13 cellular contexts compared by ENCODE assay signal in the genomic region with DNA sequence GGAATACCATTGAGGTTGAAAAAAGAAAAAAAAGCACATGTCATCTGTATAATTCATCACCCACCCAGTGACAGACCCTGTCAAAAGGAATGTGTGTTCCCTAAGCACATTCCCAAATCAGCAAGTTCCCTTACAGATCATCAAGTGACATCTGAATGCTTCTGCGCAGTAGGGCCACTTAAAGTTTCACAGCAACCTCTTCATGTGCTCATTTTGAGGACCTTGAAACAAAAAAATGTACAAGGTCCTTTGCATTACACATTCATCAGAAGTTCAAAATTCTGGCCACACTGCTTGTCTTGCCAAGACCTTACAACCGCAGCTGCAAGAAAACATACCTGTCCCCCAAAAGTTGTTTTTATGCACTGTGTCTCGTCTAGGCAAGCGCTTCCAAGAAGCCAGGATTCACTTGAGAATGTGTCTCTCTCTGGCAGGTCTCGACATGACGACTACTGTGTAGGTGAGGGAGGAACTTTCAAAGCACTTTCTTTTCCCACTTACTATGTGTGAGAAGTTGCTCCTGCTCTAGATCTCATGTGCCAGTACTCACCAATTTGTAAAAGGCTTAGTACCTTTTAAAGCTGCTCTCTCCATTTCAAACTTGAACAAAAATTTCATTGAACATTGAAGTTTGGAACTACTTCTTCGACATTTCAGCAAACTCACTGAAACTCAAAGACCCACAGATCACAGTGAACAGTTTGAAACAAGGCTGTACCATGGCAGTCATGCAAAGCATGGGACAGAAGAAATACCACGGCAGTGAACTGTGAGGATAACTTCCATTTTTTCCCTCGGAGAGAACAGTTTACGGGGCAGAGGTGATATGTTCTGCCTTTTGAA. TPM values are rescaled to one million over a fixed set of nuclear protein-coding genes. Genes with fewer than 3 reads are reported as not detected.
DNase-seq lines count a peak whose midpoint lies in the region; ATAC-seq, FAIRE-seq and TF ChIP-seq lines count a peak whose summit lies in the region.
"Had no signal": no experiment of that assay in that cellular context is flagged by ENCODE, and none has a peak within 500 bp of the region (broad histone marks: within the 10 kb centered on the region; RNA-seq: fewer than 3 reads in every experiment).

No MANE protein-coding gene starts in this region.

- TF ChIP-seq EP300 in H1 (IDR thresholded peaks at IDR 0.05; ENCODE audit: borderline replicate concordance in 1 of 2, low read depth in 2 of 2, low read length in 2 of 2), result no peak

- H3K56ac ChIP-seq in H1 (replicated peaks; ENCODE audit: insufficient read length, low read depth, low read length), result no peak overlapping the region

- no peak overlapping the region for H2BK15ac ChIP-seq in H1 (ENCODE audit: low read length)

- H4K8ac ChIP-seq in H1 (ENCODE audit: extremely low read depth, insufficient read depth, low read length), result peak overlapping the region; percentile 77; the same call in 1 of the 2 replicates

- no peaks in the 10 kb centered on the region for H3K9me3 Mint-ChIP-seq in activated CD8-positive, alpha-beta T cell treated with anti-CD3 and anti-CD28 coated beads for 36 hours
- H3K9me3 Mint-ChIP-seq in activated CD8-positive, alpha-beta T cell treated with anti-CD3 and anti-CD28 coated beads, Interleukin-2, amount 10 ng/mL, durations not matched to agents 7 days and 5 days (ENCODE audit: insufficient read depth), result no peaks in the 10 kb centered on the region

- H2BK20ac ChIP-seq in H1 (ENCODE audit: low read length), result no peak overlapping the region

- H3K4me1 Mint-ChIP-seq in activated CD8-positive, alpha-beta T cell treated with anti-CD3 and anti-CD28 coated beads for 36 hours (ENCODE audit: low read depth), result peaks cover 69% of the 10 kb centered on the region
- peaks cover 74% of the 10 kb centered on the region for H3K4me1 Mint-ChIP-seq in activated CD8-positive, alpha-beta T cell treated with anti-CD3 and anti-CD28 coated beads, Interleukin-2, amount 10 ng/mL, durations not matched to agents 7 days and 5 days (ENCODE audit: low read depth)

- H2BK120ac ChIP-seq in H1 (replicated peaks; ENCODE audit: low read depth, low read length), result no peak overlapping the region

- no peak for FAIRE-seq in H1 (lab: Jason Lieb, UNC)
- FAIRE-seq: urothelium cell line had no signal

- ATAC-seq in activated CD8-positive, alpha-beta T cell treated with anti-CD3 and anti-CD28 coated beads for 36 hours, result no peak
- ATAC-seq in activated CD8-positive, alpha-beta T cell treated with anti-CD3 and anti-CD28 coated beads, Interleukin-2, amount 10 ng/mL, durations not matched to agents 7 days and 5 days, result no peak
- no peak for ATAC-seq in HG03159 (IDR thresholded peaks at IDR 0.05; ENCODE audit: unreplicated experiment)
- ATAC-seq: lower lobe of right lung had no signal

- WGBS in H1 (ENCODE audit: extremely low coverage in 1 of 2, insufficient coverage in 1 of 2, insufficient read length in 1 of 2, insufficient replicate concordance in 2 of 2, low coverage in 1 of 2, low lambda C conversion rate in 2 of 2, missing lambda C conversion rate in 1 of 2), 2 experiments, result 89% methylated on average over 10 of the region's 10 CpGs; no CpG with 5 or more reads in 1 of the 2 experiments

- peak overlapping the region; percentile 11 for H3K4me3 Mint-ChIP-seq in activated CD8-positive, alpha-beta T cell treated with anti-CD3 and anti-CD28 coated beads for 36 hours
- H3K4me3 Mint-ChIP-seq in activated CD8-positive, alpha-beta T cell treated with anti-CD3 and anti-CD28 coated beads, Interleukin-2, amount 10 ng/mL, durations not matched to agents 7 days and 5 days, result no peak overlapping the region

- H2AFZ ChIP-seq in PC-9 (no peak overlapping the region), H1 (ENCODE audit: low read length) (no peak overlapping the region)

- TF ChIP-seq CTCF in activated CD8-positive, alpha-beta T cell treated with anti-CD3 and anti-CD28 coated beads for 36 hours (IDR thresholded peaks at IDR 0.05), result no peak
- TF ChIP-seq CTCF in PC-9 (conservative IDR thresholded peaks at IDR 0.05) (no peak), H1 (IDR thresholded peaks at IDR 0.05; ENCODE audit: control extremely low read depth in 1 of 3, insufficient read depth in 1 of 3, low read depth in 1 of 3, low read length in 3 of 3) (no peak)

- H3K27ac Mint-ChIP-seq in activated CD8-positive, alpha-beta T cell treated with anti-CD3 and anti-CD28 coated beads for 36 hours, result peak overlapping the region; percentile 75
- no peak overlapping the region for H3K27ac Mint-ChIP-seq in activated CD8-positive, alpha-beta T cell treated with anti-CD3 and anti-CD28 coated beads, Interleukin-2, amount 10 ng/mL, durations not matched to agents 7 days and 5 days

- H3K23ac ChIP-seq in H1 (ENCODE audit: insufficient read length), result no peak overlapping the region

- H4K20me1 ChIP-seq in PC-9 (ENCODE audit: insufficient read depth) (peaks cover 79% of the 10 kb centered on the region), H1 (replicated peaks in 1 of 2; ENCODE audit: control insufficient read depth in 1 of 2, insufficient read depth in 2 of 2, low read length in 2 of 2) (peaks cover 16 to 23% of the 10 kb centered on the region in 2 experiments)

- H3K4me1 ChIP-seq in PC-9 (replicated peaks; ENCODE audit: insufficient read depth) (peaks cover 47% of the 10 kb centered on the region), H1 (replicated peaks in 1 of 4; ENCODE audit: control insufficient read depth in 3 of 4, insufficient read depth in 4 of 4, low read length in 3 of 4) (peaks cover 0 to 7% (median 3%) of the 10 kb centered on the region in 4 experiments; a peak in 4 of 7 replicates), skeletal muscle satellite cell (ENCODE audit: control insufficient read depth, insufficient read depth, low read length) (peaks cover 65% of the 10 kb centered on the region)

- TF ChIP-seq RAD21 in H1 (IDR thresholded peaks at IDR 0.05 in 1 of 2, conservative IDR thresholded peaks at IDR 0.05 in 1 of 2; ENCODE audit: low read depth in 2 of 2, low read length in 2 of 2), result no peak

- H3K79me2 ChIP-seq in PC-9 (ENCODE audit: low read depth) (peaks cover 72% of the 10 kb centered on the region), H1 (ENCODE audit: control insufficient read depth in 1 of 2, insufficient read depth in 2 of 2, low read length in 2 of 2) (peaks cover 22 to 65% of the 10 kb centered on the region in 2 experiments)

- H3F3A ChIP-seq in PC-9 (ENCODE audit: insufficient read depth, low read depth), result peaks cover 95% of the 10 kb centered on the region

- H2BK5ac ChIP-seq in H1 (ENCODE audit: low read depth, low read length), result no peak overlapping the region

- peak; percentile 10 to 72 for TF ChIP-seq POLR2A in H1 (IDR thresholded peaks at IDR 0.05; ENCODE audit: control extremely low read depth in 1 of 2, low read depth in 2 of 2, low read length in 2 of 2)

- H3K9ac ChIP-seq in H1 (replicated peaks in 1 of 4; ENCODE audit: extremely low read depth in 1 of 4, low read depth in 3 of 4, low read length in 3 of 4) (peak overlapping the region in 1 of 4 experiments; percentile 59; a peak in 2 of 7 replicates), skeletal muscle satellite cell (ENCODE audit: low read depth, low read length) (no peak overlapping the region)

- H2AK5ac ChIP-seq in H1 (ENCODE audit: low read depth, low read length), result no peak overlapping the region

- intact Hi-C loops in activated CD8-positive, alpha-beta T cell treated with anti-CD3 and anti-CD28 coated beads for 36 hours (cut with micrococcal nuclease), result no loop called here
- intact Hi-C loops in PC-9 (cut with micrococcal nuclease; ENCODE audit: unreplicated experiment), result no loop called here

- H3K27me3 ChIP-seq in PC-9 (ENCODE audit: insufficient read depth, low read depth) (no peaks in the 10 kb centered on the region), H1 (replicated peaks in 1 of 4; ENCODE audit: control insufficient read depth in 3 of 4, extremely low read depth in 1 of 4, insufficient read depth in 3 of 4, low read length in 3 of 4) (no peaks in the 10 kb centered on the region), skeletal muscle satellite cell (ENCODE audit: control insufficient read depth, insufficient read depth, low read length) (no peaks in the 10 kb centered on the region)

- CTCF ChIA-PET in activated CD8-positive, alpha-beta T cell treated with anti-CD3 and anti-CD28 coated beads for 36 hours (lab: Charles Lee), result interaction anchor here (1.1 to 7.0 kb wide), 6 partner anchors 9 to 148 kb away, joined by 3 to 56 read pairs (median 4); no protein-coding TSS in a partner anchor
- CTCF ChIA-PET in activated CD8-positive, alpha-beta T cell treated with anti-CD3 and anti-CD28 coated beads, Interleukin-2, amount 10 ng/mL, durations not matched to agents 7 days and 5 days (lab: Charles Lee), result interaction anchor here (1.3 to 7.3 kb wide), 4 partner anchors 10 to 81 kb away, joined by 3 to 88 read pairs (median 41); no protein-coding TSS in a partner anchor
- CTCF ChIA-PET in PC-9 (lab: Charles Lee) (no interaction called here), H1 (lab: Charles Lee; ENCODE audit: partially characterized antibody) (interaction anchor here (1.1 to 2.2 kb wide), 4 partner anchors 8 to 82 kb away, joined by 3 to 8 read pairs (median 5); no protein-coding TSS in a partner anchor)

- no peak overlapping the region for H4K5ac ChIP-seq in H1 (ENCODE audit: insufficient read length, low read depth, low read length)

- H3K9me3 ChIP-seq in PC-9 (ENCODE audit: insufficient read depth, low read depth), result no peaks in the 10 kb centered on the region
- H3K9me3 ChIP-seq in H1 (ENCODE audit: insufficient read depth in 2 of 2, low read depth in 1 of 2, low read length in 1 of 2), result no peaks in the 10 kb centered on the region
- no peaks in the 10 kb centered on the region for H3K9me3 ChIP-seq in skeletal muscle satellite cell (replicated peaks; ENCODE audit: low read length)
- H3K9me3 ChIP-seq: lower lobe of right lung had no signal

- H3K18ac ChIP-seq in H1 (ENCODE audit: extremely low read depth, low read length), result no peak overlapping the region

- no peaks in the 10 kb centered on the region for H3K27me3 Mint-ChIP-seq in activated CD8-positive, alpha-beta T cell treated with anti-CD3 and anti-CD28 coated beads for 36 hours
- H3K27me3 Mint-ChIP-seq in activated CD8-positive, alpha-beta T cell treated with anti-CD3 and anti-CD28 coated beads, Interleukin-2, amount 10 ng/mL, durations not matched to agents 7 days and 5 days (ENCODE audit: low read depth), result no peaks in the 10 kb centered on the region

- H3K27ac ChIP-seq in PC-9, result 0 out of 2 replicates have a peak overlapping the region, but pooled peaks have one; percentile 90
- no peak overlapping the region for H3K27ac ChIP-seq in H1 (ENCODE audit: low read depth, low read length)
- H3K27ac ChIP-seq: lower lobe of right lung had no signal

- H3K23me2 ChIP-seq in H1 (ENCODE audit: low read depth, low read length), result peaks cover 3% of the 10 kb centered on the region

- H3K4me2 ChIP-seq in PC-9 (no peak overlapping the region), H1 (ENCODE audit: insufficient read depth in 1 of 2, low read depth in 2 of 2, low read length in 2 of 2) (no peak overlapping the region; a peak in 1 of 4 replicates), skeletal muscle satellite cell (ENCODE audit: low read length) (peak overlapping the region; percentile 2)

- no peak overlapping the region for H3K14ac ChIP-seq in H1 (ENCODE audit: insufficient read length)

- no TSS peak for BruUV-seq in PC-9 (replicated peaks; lab: Mats Ljungman, UMichigan)

- H3K79me1 ChIP-seq in H1 (ENCODE audit: low read depth, low read length), result peaks cover 3% of the 10 kb centered on the region

- DNase-seq in activated CD8-positive, alpha-beta T cell treated with anti-CD3 and anti-CD28 coated beads for 36 hours, result no peak
- no peak for DNase-seq in activated CD8-positive, alpha-beta T cell treated with anti-CD3 and anti-CD28 coated beads, Interleukin-2, amount 10 ng/mL, durations not matched to agents 7 days and 5 days
- DNase-seq in PC-9, result no peak
- DNase-seq in H1 (ENCODE audit: low read depth in 1 of 2, low spot score in 2 of 2), result no peak
- no peak for DNase-seq in ureter (ENCODE audit: low spot score)
- no peak for DNase-seq in cortex of kidney (lab: John Stamatoyannopoulos, UW)
- DNase-seq: activated CD8-positive, alpha-beta memory T cell treated with anti-CD3 and anti-CD28 coated beads, Interleukin-2, amount 50 U/mL, for 48 hours; lower lobe of right lung; NCI-H1105 treated with DMSO at 0.1 percent for 48 hours; NCI-H526 treated with DMSO at 0.1 percent for 48 hours had no signal

- peaks cover 94% of the 10 kb centered on the region for H3K36me3 Mint-ChIP-seq in activated CD8-positive, alpha-beta T cell treated with anti-CD3 and anti-CD28 coated beads for 36 hours (ENCODE audit: low read depth)
- peaks cover 83% of the 10 kb centered on the region for H3K36me3 Mint-ChIP-seq in activated CD8-positive, alpha-beta T cell treated with anti-CD3 and anti-CD28 coated beads, Interleukin-2, amount 10 ng/mL, durations not matched to agents 7 days and 5 days (ENCODE audit: low read depth)

- no peaks in the 10 kb centered on the region for H3K9me2 ChIP-seq in PC-9 (ENCODE audit: insufficient read depth)

- no peak overlapping the region for H2BK12ac ChIP-seq in H1 (ENCODE audit: low read depth, low read length)

- H3K36me3 ChIP-seq in PC-9 (ENCODE audit: low read depth) (peaks cover 65% of the 10 kb centered on the region), H1 (ENCODE audit: control insufficient read depth in 2 of 4, insufficient read depth in 4 of 4, low read length in 3 of 4) (peaks cover 47 to 75% (median 55%) of the 10 kb centered on the region in 4 experiments), skeletal muscle satellite cell (ENCODE audit: insufficient read depth, low read length) (peaks cover 82% of the 10 kb centered on the region)

- H4K91ac ChIP-seq in H1 (replicated peaks; ENCODE audit: insufficient read length, low read length), result no peak overlapping the region

- H3K4me3 ChIP-seq in PC-9, result no peak overlapping the region
- H3K4me3 ChIP-seq in H1 (ENCODE audit: extremely low read depth in 1 of 4, insufficient read depth in 2 of 4, low read depth in 3 of 4, low read length in 4 of 4), result no peak overlapping the region
- H3K4me3 ChIP-seq in skeletal muscle satellite cell (ENCODE audit: low read length), result no peak overlapping the region
- H3K4me3 ChIP-seq: lower lobe of right lung had no signal

- POLR2A ChIA-PET in activated CD8-positive, alpha-beta T cell treated with anti-CD3 and anti-CD28 coated beads for 36 hours (lab: Charles Lee), result interaction anchor here (0.9 to 4.4 kb wide), 6 partner anchors 9 to 161 kb away, joined by 3 to 24 read pairs (median 4); partner anchors contain the start of gene SMURF2
- POLR2A ChIA-PET in activated CD8-positive, alpha-beta T cell treated with anti-CD3 and anti-CD28 coated beads, Interleukin-2, amount 10 ng/mL, durations not matched to agents 7 days and 5 days (lab: Charles Lee), result interaction anchor here (0.7 to 1.5 kb wide), 3 partner anchors 9 to 237 kb away, joined by 3 to 9 read pairs (median 3); no protein-coding TSS in a partner anchor
- POLR2A ChIA-PET in PC-9 (lab: Charles Lee; ENCODE audit: unreplicated experiment) (no interaction called here), H1 (lab: Charles Lee; ENCODE audit: partially characterized antibody) (interaction anchor here (0.7 to 7.2 kb wide), 11 partner anchors 7 to 355 kb away, joined by 3 to 320 read pairs (median 4); partner anchors contain the start of gene POLG2)

- H3K4ac ChIP-seq in H1 (replicated peaks; ENCODE audit: insufficient read length, low read depth, low read length), result no peak overlapping the region

RNA-seq across cellular contexts. Expression of gene POLG2, which starts 4.3 kb away (rescaled TPM):
- total RNA-seq in activated CD8-positive, alpha-beta T cell treated with anti-CD3 and anti-CD28 coated beads for 36 hours, result 10 to 100 TPM; 37.3 to 41.1 TPM
- total RNA-seq in activated CD8-positive, alpha-beta T cell treated with anti-CD3 and anti-CD28 coated beads, Interleukin-2, amount 10 ng/mL, durations not matched to agents 7 days and 5 days, result 10 to 100 TPM; 31.3 to 33.7 TPM
- total RNA-seq in PC-9 (2021) (23.3 and 32.7 TPM in 2 replicates), ureter (27.6 TPM)
- 30.9 and 34.3 TPM in 2 replicates for total RNA-seq in H1 (2021; fragmentation: NEBNext Ultra II Directional; extraction: Animal tissue kit (Norgen Biotek cat#: 25700))
- polyA plus RNA-seq in H1 (2011; rRNA removed), result 8.2 and 9.7 TPM in 2 replicates
- polyA plus RNA-seq in H1 (2011; cell fraction: cytosol; rRNA removed), result 14.6 TPM
- polyA plus RNA-seq in H1 (2011; cell fraction: nucleus; rRNA removed), result 13.3 TPM
- polyA plus RNA-seq in H1 (2012, experiment 1 of 2), result 21.2 to 31.3 TPM (median 22.1 TPM) in 4 replicates
- 3.2 TPM for polyA plus RNA-seq in H1 (2012, experiment 2 of 2)
- polyA plus RNA-seq in H1 (2013, experiment 1 of 2), result 20.8 TPM
- polyA plus RNA-seq in H1 (2013, experiment 2 of 2), result 18.3 TPM
- polyA minus RNA-seq in H1 (2011; rRNA and poly(A)+ RNA removed), result 8.1 and 11.1 TPM in 2 replicates
- 11.4 TPM for polyA minus RNA-seq in H1 (2011; cell fraction: cytosol; rRNA and poly(A)+ RNA removed)
- polyA minus RNA-seq in H1 (2011; cell fraction: nucleus; rRNA and poly(A)+ RNA removed), result 25.4 TPM
- 4.8 and 5.9 TPM in 2 replicates for total RNA-seq in skeletal muscle satellite cell (2012; rRNA removed)

RNA-seq across cellular contexts. Expression of gene DDX5, which starts 4.9 kb away (rescaled TPM):
- total RNA-seq in activated CD8-positive, alpha-beta T cell treated with anti-CD3 and anti-CD28 coated beads for 36 hours, result 100 to 1,000 TPM; 632 to 668 TPM
- 100 to 1,000 TPM; 853 to 855 TPM for total RNA-seq in activated CD8-positive, alpha-beta T cell treated with anti-CD3 and anti-CD28 coated beads, Interleukin-2, amount 10 ng/mL, durations not matched to agents 7 days and 5 days
- total RNA-seq in PC-9 (2021) (375 and 402 TPM in 2 replicates), ureter (1,008 TPM)
- total RNA-seq in H1 (2021; fragmentation: NEBNext Ultra II Directional; extraction: Animal tissue kit (Norgen Biotek cat#: 25700)), result 572 and 622 TPM in 2 replicates
- 591 and 931 TPM in 2 replicates for polyA plus RNA-seq in H1 (2011; rRNA removed)
- polyA plus RNA-seq in H1 (2011; cell fraction: cytosol; rRNA removed), result 642 TPM
- polyA plus RNA-seq in H1 (2011; cell fraction: nucleus; rRNA removed), result 1,555 TPM
- 409 to 706 TPM (median 432 TPM) in 4 replicates for polyA plus RNA-seq in H1 (2012, experiment 1 of 2)
- polyA plus RNA-seq in H1 (2012, experiment 2 of 2), result 48.0 TPM
- 481 TPM for polyA plus RNA-seq in H1 (2013, experiment 1 of 2)
- 448 TPM for polyA plus RNA-seq in H1 (2013, experiment 2 of 2)
- polyA minus RNA-seq in H1 (2011; rRNA and poly(A)+ RNA removed), result 326 and 526 TPM in 2 replicates
- polyA minus RNA-seq in H1 (2011; cell fraction: cytosol; rRNA and poly(A)+ RNA removed), result 382 TPM
- polyA minus RNA-seq in H1 (2011; cell fraction: nucleus; rRNA and poly(A)+ RNA removed), result 1,592 TPM
- total RNA-seq in skeletal muscle satellite cell (2012; rRNA removed), result 240 and 255 TPM in 2 replicates

RNA-seq across cellular contexts. Expression of gene CEP95, which starts 5.6 kb away (rescaled TPM):
- total RNA-seq in activated CD8-positive, alpha-beta T cell treated with anti-CD3 and anti-CD28 coated beads for 36 hours, result 10 to 100 TPM; 45.2 to 45.7 TPM
- total RNA-seq in activated CD8-positive, alpha-beta T cell treated with anti-CD3 and anti-CD28 coated beads, Interleukin-2, amount 10 ng/mL, durations not matched to agents 7 days and 5 days, result 10 to 100 TPM; 49.2 to 51.7 TPM
- total RNA-seq in PC-9 (2021) (56.0 and 57.2 TPM in 2 replicates), ureter (71.6 TPM)
- 50.8 and 51.5 TPM in 2 replicates for total RNA-seq in H1 (2021; fragmentation: NEBNext Ultra II Directional; extraction: Animal tissue kit (Norgen Biotek cat#: 25700))
- 13.5 and 22.3 TPM in 2 replicates for polyA plus RNA-seq in H1 (2011; rRNA removed)
- 30.0 TPM for polyA plus RNA-seq in H1 (2011; cell fraction: cytosol; rRNA removed)
- 44.9 TPM for polyA plus RNA-seq in H1 (2011; cell fraction: nucleus; rRNA removed)
- polyA plus RNA-seq in H1 (2012, experiment 1 of 2), result 47.3 to 62.9 TPM (median 52.4 TPM) in 4 replicates
- 2.2 TPM for polyA plus RNA-seq in H1 (2012, experiment 2 of 2)
- 66.7 TPM for polyA plus RNA-seq in H1 (2013, experiment 1 of 2)
- polyA plus RNA-seq in H1 (2013, experiment 2 of 2), result 55.2 TPM
- 26.4 and 27.4 TPM in 2 replicates for polyA minus RNA-seq in H1 (2011; rRNA and poly(A)+ RNA removed)
- polyA minus RNA-seq in H1 (2011; cell fraction: cytosol; rRNA and poly(A)+ RNA removed), result 31.3 TPM
- 82.2 TPM for polyA minus RNA-seq in H1 (2011; cell fraction: nucleus; rRNA and poly(A)+ RNA removed)
- total RNA-seq in skeletal muscle satellite cell (2012; rRNA removed), result 12.9 and 17.5 TPM in 2 replicates

RNA-seq across cellular contexts. Expression of gene MILR1, which starts 52.2 kb away (rescaled TPM):
- total RNA-seq in activated CD8-positive, alpha-beta T cell treated with anti-CD3 and anti-CD28 coated beads for 36 hours, result 1 to 10 TPM; 1.3 to 2.3 TPM
- 1 to 10 TPM; 1.7 to 2.3 TPM for total RNA-seq in activated CD8-positive, alpha-beta T cell treated with anti-CD3 and anti-CD28 coated beads, Interleukin-2, amount 10 ng/mL, durations not matched to agents 7 days and 5 days
- total RNA-seq in PC-9 (2021), result 22.9 and 25.6 TPM in 2 replicates
- total RNA-seq in H1 (2021; fragmentation: NEBNext Ultra II Directional; extraction: Animal tissue kit (Norgen Biotek cat#: 25700)), result not detected in 2 replicates
- polyA plus RNA-seq in H1 (2011; rRNA removed), result not detected in 2 replicates
- not detected for polyA plus RNA-seq in H1 (2011; cell fraction: cytosol; rRNA removed)
- polyA plus RNA-seq in H1 (2011; cell fraction: nucleus; rRNA removed), result not detected
- polyA plus RNA-seq in H1 (2012, experiment 1 of 2), result not detected in 4 replicates
- polyA plus RNA-seq in H1 (2012, experiment 2 of 2), result not detected
- not detected for polyA plus RNA-seq in H1 (2013, experiment 1 of 2)
- polyA plus RNA-seq in H1 (2013, experiment 2 of 2), result not detected
- polyA minus RNA-seq in H1 (2011; rRNA and poly(A)+ RNA removed), result not detected in 2 replicates
- polyA minus RNA-seq in H1 (2011; cell fraction: cytosol; rRNA and poly(A)+ RNA removed), result not detected
- polyA minus RNA-seq in H1 (2011; cell fraction: nucleus; rRNA and poly(A)+ RNA removed), result not detected
- 26.2 and 28.6 TPM in 2 replicates for total RNA-seq in skeletal muscle satellite cell (2012; rRNA removed)
- 11.0 TPM for total RNA-seq in ureter
